In genomic region chr3:37024092-37024491, GRCh38 we compare ENCODE assay signal across 9 cellular contexts. TPM values are rescaled to one million over a fixed set of nuclear protein-coding genes. Genes with fewer than 3 reads are reported as not detected.
DNase-seq lines count a peak whose midpoint lies in the region; ATAC-seq and TF ChIP-seq lines count a peak whose summit lies in the region.
"Had no signal": no experiment of that assay in that cellular context is flagged by ENCODE, and none has a peak within 500 bp of the region (broad histone marks: within the 10 kb centered on the region; RNA-seq: fewer than 3 reads in every experiment).

No MANE protein-coding gene starts in this region.

- H3K27ac Mint-ChIP-seq in CD14-positive monocyte: peak overlapping the region in 3 of 7 donors; percentile 11 to 75 (median 17)
- H3K27ac Mint-ChIP-seq: activated naive CD4-positive, alpha-beta T cell treated with anti-CD3 and anti-CD28 coated beads, Interleukin-2, amount 50 U/mL, for 24 hours had no signal

- peaks cover 13% of the 10 kb centered on the region for H3K4me1 Mint-ChIP-seq in CD14-positive monocyte

- WGBS in adrenal gland, 4 donors: 87 to 95% (median 92%) methylated on average over 2 of the region's 2 CpGs
- WGBS in right lobe of liver (ENCODE audit: insufficient coverage, low coverage, low lambda C conversion rate, missing lambda C conversion rate): 90% methylated on average over 2 of the region's 2 CpGs

- peak in 3 of 4 donors; percentile 38 to 58 (median 51) for ATAC-seq in right lobe of liver
- no peak for ATAC-seq in GM18873 (IDR thresholded peaks at IDR 0.05; ENCODE audit: low FRiP score, unreplicated experiment)
- ATAC-seq in GM18870 (IDR thresholded peaks at IDR 0.05; ENCODE audit: unreplicated experiment): no peak

- intact Hi-C loops in CD14-positive monocyte (cut with micrococcal nuclease) (no loop called here), adrenal gland (cut with DNase I) (loop anchor here (5.0 to 10.0 kb wide), 2 partner anchors 188 to 191 kb away; no protein-coding TSS in a partner anchor), right lobe of liver (cut with DNase I) (loop anchor here (10.0 kb wide), 1 partner anchor 191 kb away; no protein-coding TSS in a partner anchor)

- TF ChIP-seq POLR2A in adrenal gland (IDR thresholded peaks at IDR 0.05) (no peak), right lobe of liver (IDR thresholded peaks at IDR 0.05) (no peak)

- H3K27ac ChIP-seq in HL-60 (replicated peaks): peak overlapping the region; percentile 68
- H3K27ac ChIP-seq in adrenal gland: no peak overlapping the region
- no peak overlapping the region for H3K27ac ChIP-seq in right lobe of liver

- no peak overlapping the region for H3K4me3 Mint-ChIP-seq in CD14-positive monocyte
- H3K4me3 Mint-ChIP-seq: activated naive CD4-positive, alpha-beta T cell treated with anti-CD3 and anti-CD28 coated beads, Interleukin-2, amount 50 U/mL, for 24 hours had no signal

- H3K36me3 ChIP-seq in adrenal gland (replicated peaks in 1 of 2) (peaks cover 0 to 65% of the 10 kb centered on the region in 2 donors), right lobe of liver (peaks cover 0 to 31% (median 16%) of the 10 kb centered on the region in 4 donors)

- no peaks in the 10 kb centered on the region for H3K9me3 ChIP-seq in adrenal gland (replicated peaks in 1 of 3)
- no peaks in the 10 kb centered on the region for H3K9me3 ChIP-seq in right lobe of liver

- peaks cover 0 to 3% (median 2%) of the 10 kb centered on the region in 3 donors for H3K27me3 Mint-ChIP-seq in CD14-positive monocyte (ENCODE audit: low read depth in 3 of 3)
- H3K27me3 Mint-ChIP-seq: activated naive CD4-positive, alpha-beta T cell treated with anti-CD3 and anti-CD28 coated beads, Interleukin-2, amount 50 U/mL, for 24 hours had no signal

- TF ChIP-seq CTCF in CD14-positive monocyte (IDR thresholded peaks at IDR 0.05) (peak; percentile 20), HL-60 (IDR thresholded peaks at IDR 0.05; ENCODE audit: insufficient read depth, low read length) (no peak), adrenal gland (IDR thresholded peaks at IDR 0.05) (peak; percentile 26 to 59 (median 49)), right lobe of liver (IDR thresholded peaks at IDR 0.05) (peak; percentile 31 to 48 (median 38))

- no peaks in the 10 kb centered on the region for H3K27me3 ChIP-seq in HL-60 (ENCODE audit: insufficient read depth, poor library complexity, severe bottlenecking)
- H3K27me3 ChIP-seq in adrenal gland: no peaks in the 10 kb centered on the region
- H3K27me3 ChIP-seq in right lobe of liver: no peaks in the 10 kb centered on the region

- DNase-seq in CD14-positive monocyte (ENCODE audit: low spot score): no peak
- peak in 1 of 2 experiments; percentile 17 for DNase-seq in HL-60 (ENCODE audit: low read depth in 1 of 2, low spot score in 1 of 2)
- no peak for DNase-seq in adrenal gland
- DNase-seq in right lobe of liver: no peak
- no peak for DNase-seq in activated effector memory CD4-positive, alpha-beta T cell treated with Interleukin-2 at 50 U/mL for 16 hours
- DNase-seq in NCI-H748 (lab: John Stamatoyannopoulos, UW; ENCODE audit: unreplicated experiment): no peak

- H3K4me3 ChIP-seq in HL-60 (replicated peaks; ENCODE audit: insufficient read depth, low read length) (no peak overlapping the region), adrenal gland (no peak overlapping the region), right lobe of liver (no peak overlapping the region)

- H3K9me3 Mint-ChIP-seq in CD14-positive monocyte: peaks cover 0 to 5% (median 0%) of the 10 kb centered on the region in 7 donors
- H3K9me3 Mint-ChIP-seq: activated naive CD4-positive, alpha-beta T cell treated with anti-CD3 and anti-CD28 coated beads, Interleukin-2, amount 50 U/mL, for 24 hours had no signal

- peaks cover 79 to 80% of the 10 kb centered on the region in 2 donors for H3K36me3 Mint-ChIP-seq in CD14-positive monocyte

- peaks cover 0 to 5% of the 10 kb centered on the region in 2 donors for H3K4me1 ChIP-seq in adrenal gland (replicated peaks in 1 of 2)
- H3K4me1 ChIP-seq in right lobe of liver: peaks cover 0 to 15% (median 0%) of the 10 kb centered on the region in 4 donors

RNA-seq across cellular contexts. Expression of gene MLH1, which starts 30.8 kb away (rescaled TPM):
- polyA plus RNA-seq in CD14-positive monocyte: 10 to 100 TPM; 18.5 to 19.7 TPM
- 100 to 1,000 TPM in 1 of 8 donors, 10 to 100 TPM in 7; 27.8 to 111 (median 33.3) TPM for total RNA-seq in adrenal gland
- 10 to 100 TPM; 17.2 to 77.6 (median 19.7) TPM for polyA plus RNA-seq in adrenal gland
- 10 to 100 TPM; 13.1 to 23.2 (median 15.3) TPM for total RNA-seq in right lobe of liver

RNA-seq across cellular contexts. Expression of gene EPM2AIP1, which starts 31.2 kb away (rescaled TPM):
- polyA plus RNA-seq in CD14-positive monocyte (1 to 10 TPM; 3.6 to 5.8 TPM), adrenal gland (10 to 100 TPM in 1 of 3 donors, 1 to 10 TPM in 2; 6.6 to 20.8 (median 6.7) TPM)
- total RNA-seq in adrenal gland (10 to 100 TPM in 6 of 8 donors, 1 to 10 TPM in 2; 6.2 to 24.4 (median 17.9) TPM), right lobe of liver (1 to 10 TPM; 4.5 to 8.9 (median 6.1) TPM)

Comparison
In these comparisons a context has a peak if more than half of its experiments do, and no peak if none do; other contexts are left out.
1. ATAC-seq: peak in right lobe of liver (3 of 4); none in GM18873 (single experiment) and GM18870 (single experiment).
2. intact Hi-C loops: an anchor here in adrenal gland (5.0 to 10.0 kb wide) and right lobe of liver (10.0 kb wide); none called in CD14-positive monocyte.